In genomic region chr13:49908637-49909036, GRCh38 we compare ENCODE assay signal across 18 cellular contexts. TPM values are rescaled to one million over a fixed set of nuclear protein-coding genes. Genes with fewer than 3 reads are reported as not detected.
DNase-seq lines count a peak whose midpoint lies in the region; ATAC-seq and TF ChIP-seq lines count a peak whose summit lies in the region.
"Had no signal": no experiment of that assay in that cellular context is flagged by ENCODE, and none has a peak within 500 bp of the region (broad histone marks: within the 10 kb centered on the region; RNA-seq: fewer than 3 reads in every experiment).

No MANE protein-coding gene starts in this region.

- no peak overlapping the region for H3K4me3 ChIP-seq in mesendoderm (ENCODE audit: low read length)
- H3K4me3 ChIP-seq: heart right ventricle, MG63 had no signal

- no peak overlapping the region for H4K5ac ChIP-seq in mesendoderm (ENCODE audit: low read length)

- no peak for TF ChIP-seq CTCF in WTC11 (IDR thresholded peaks at IDR 0.05)
- TF ChIP-seq CTCF in activated CD8-positive, alpha-beta T cell treated with anti-CD3 and anti-CD28 coated beads for 36 hours (IDR thresholded peaks at IDR 0.05) = no peak

- H3K18ac ChIP-seq in mesendoderm (ENCODE audit: low read length) = no peak overlapping the region

- H2BK120ac ChIP-seq in mesendoderm (ENCODE audit: low read depth, low read length) = no peak overlapping the region

- in situ Hi-C loops in KBM-7 (cut with MboI; ENCODE audit: low pct_unique_long_range_greater_than_20kb, low sequenced_read_pairs) = no loop called here

- no peak overlapping the region for H3K4me3 Mint-ChIP-seq in WTC11
- no peak overlapping the region for H3K4me3 Mint-ChIP-seq in activated CD8-positive, alpha-beta T cell treated with anti-CD3 and anti-CD28 coated beads, Interleukin-2, amount 10 ng/mL, durations not matched to agents 7 days and 5 days
- no peak overlapping the region for H3K4me3 Mint-ChIP-seq in activated CD8-positive, alpha-beta T cell treated with anti-CD3 and anti-CD28 coated beads for 36 hours
- H3K4me3 Mint-ChIP-seq: activated CD4-positive, alpha-beta T cell treated with anti-CD3 and anti-CD28 coated beads, Interleukin-2, amount 10 ng/mL, durations not matched to agents 24 days and 14 days; activated naive CD4-positive, alpha-beta T cell treated with anti-CD3 and anti-CD28 coated beads for 36 hours had no signal

- peaks cover 19% of the 10 kb centered on the region for H3K9me3 Mint-ChIP-seq in WTC11
- H3K9me3 Mint-ChIP-seq in activated CD8-positive, alpha-beta T cell treated with anti-CD3 and anti-CD28 coated beads, Interleukin-2, amount 10 ng/mL, durations not matched to agents 7 days and 5 days (ENCODE audit: insufficient read depth) = no peaks in the 10 kb centered on the region
- H3K9me3 Mint-ChIP-seq in activated CD8-positive, alpha-beta T cell treated with anti-CD3 and anti-CD28 coated beads for 36 hours = no peaks in the 10 kb centered on the region
- H3K9me3 Mint-ChIP-seq: activated CD4-positive, alpha-beta T cell treated with anti-CD3 and anti-CD28 coated beads, Interleukin-2, amount 10 ng/mL, durations not matched to agents 24 days and 14 days; activated naive CD4-positive, alpha-beta T cell treated with anti-CD3 and anti-CD28 coated beads for 36 hours had no signal

- CTCF ChIA-PET in WTC11 (lab: Charles Lee) = interaction anchor here (0.6 to 1.7 kb wide), 12 partner anchors 10 to 1003 kb away, joined by 3 to 16 read pairs (median 4); partner anchors contain the start of gene SPRYD7
- CTCF ChIA-PET in activated CD8-positive, alpha-beta T cell treated with anti-CD3 and anti-CD28 coated beads, Interleukin-2, amount 10 ng/mL, durations not matched to agents 7 days and 5 days (lab: Charles Lee) = interaction anchor here (0.8 to 1.9 kb wide), 2 partner anchors 9 to 14 kb away, joined by 4 read pairs; no protein-coding TSS in a partner anchor
- CTCF ChIA-PET in activated CD8-positive, alpha-beta T cell treated with anti-CD3 and anti-CD28 coated beads for 36 hours (lab: Charles Lee) = interaction anchor here (0.6 to 1.4 kb wide), 2 partner anchors 12 to 22 kb away, joined by 3 read pairs; no protein-coding TSS in a partner anchor

- H2BK15ac ChIP-seq in mesendoderm (replicated peaks; ENCODE audit: low read depth) = no peak overlapping the region

- intact Hi-C loops in activated CD8-positive, alpha-beta T cell treated with anti-CD3 and anti-CD28 coated beads for 36 hours (cut with micrococcal nuclease) = no loop called here

- H3K36me3 Mint-ChIP-seq in WTC11 = peaks cover 15% of the 10 kb centered on the region
- no peaks in the 10 kb centered on the region for H3K36me3 Mint-ChIP-seq in activated CD8-positive, alpha-beta T cell treated with anti-CD3 and anti-CD28 coated beads, Interleukin-2, amount 10 ng/mL, durations not matched to agents 7 days and 5 days (ENCODE audit: low read depth)
- peaks cover 3% of the 10 kb centered on the region for H3K36me3 Mint-ChIP-seq in activated CD8-positive, alpha-beta T cell treated with anti-CD3 and anti-CD28 coated beads for 36 hours (ENCODE audit: low read depth)

- no peaks in the 10 kb centered on the region for H3K27me3 Mint-ChIP-seq in WTC11 (ENCODE audit: low read depth)
- H3K27me3 Mint-ChIP-seq in activated CD8-positive, alpha-beta T cell treated with anti-CD3 and anti-CD28 coated beads, Interleukin-2, amount 10 ng/mL, durations not matched to agents 7 days and 5 days (ENCODE audit: low read depth) = no peaks in the 10 kb centered on the region
- H3K27me3 Mint-ChIP-seq in activated CD8-positive, alpha-beta T cell treated with anti-CD3 and anti-CD28 coated beads for 36 hours = no peaks in the 10 kb centered on the region
- H3K27me3 Mint-ChIP-seq: activated CD4-positive, alpha-beta T cell treated with anti-CD3 and anti-CD28 coated beads, Interleukin-2, amount 10 ng/mL, durations not matched to agents 24 days and 14 days had no signal

- H3K27ac Mint-ChIP-seq in WTC11 = no peak overlapping the region
- no peak overlapping the region for H3K27ac Mint-ChIP-seq in activated CD8-positive, alpha-beta T cell treated with anti-CD3 and anti-CD28 coated beads, Interleukin-2, amount 10 ng/mL, durations not matched to agents 7 days and 5 days
- no peak overlapping the region for H3K27ac Mint-ChIP-seq in activated CD8-positive, alpha-beta T cell treated with anti-CD3 and anti-CD28 coated beads for 36 hours
- H3K27ac Mint-ChIP-seq: activated CD4-positive, alpha-beta T cell treated with anti-CD3 and anti-CD28 coated beads, Interleukin-2, amount 10 ng/mL, durations not matched to agents 24 days and 14 days; activated naive CD4-positive, alpha-beta T cell treated with anti-CD3 and anti-CD28 coated beads for 36 hours had no signal

- H3K9ac ChIP-seq in mesendoderm (ENCODE audit: low read length) = no peak overlapping the region

- no peak overlapping the region for H4K8ac ChIP-seq in mesendoderm (ENCODE audit: low read depth, low read length)

- no peaks in the 10 kb centered on the region for H3K4me1 Mint-ChIP-seq in WTC11
- H3K4me1 Mint-ChIP-seq in activated CD8-positive, alpha-beta T cell treated with anti-CD3 and anti-CD28 coated beads, Interleukin-2, amount 10 ng/mL, durations not matched to agents 7 days and 5 days (ENCODE audit: low read depth) = no peaks in the 10 kb centered on the region
- H3K4me1 Mint-ChIP-seq in activated CD8-positive, alpha-beta T cell treated with anti-CD3 and anti-CD28 coated beads for 36 hours (ENCODE audit: low read depth) = no peaks in the 10 kb centered on the region
- H3K4me1 Mint-ChIP-seq: activated CD4-positive, alpha-beta T cell treated with anti-CD3 and anti-CD28 coated beads, Interleukin-2, amount 10 ng/mL, durations not matched to agents 24 days and 14 days had no signal

- H3K23ac ChIP-seq in mesendoderm (ENCODE audit: low read length) = no peak overlapping the region

- no peaks in the 10 kb centered on the region for H3K27me3 ChIP-seq in mesendoderm (ENCODE audit: insufficient read depth, low read length, poor library complexity)
- H3K27me3 ChIP-seq: heart right ventricle, MG63 had no signal

- H3K79me2 ChIP-seq in mesendoderm (ENCODE audit: control insufficient read depth, insufficient read depth, low read length) = no peaks in the 10 kb centered on the region

- H3K56ac ChIP-seq in mesendoderm (ENCODE audit: low read length) = no peak overlapping the region

- peak; percentile 67 for ATAC-seq in WTC11
- no peak for ATAC-seq in activated CD8-positive, alpha-beta T cell treated with anti-CD3 and anti-CD28 coated beads, Interleukin-2, amount 10 ng/mL, durations not matched to agents 7 days and 5 days
- ATAC-seq in activated CD8-positive, alpha-beta T cell treated with anti-CD3 and anti-CD28 coated beads for 36 hours = no peak
- ATAC-seq: heart right ventricle, right cardiac atrium had no signal

- H3K4me1 ChIP-seq in mesendoderm (ENCODE audit: control insufficient read depth, low read depth, low read length) = no peaks in the 10 kb centered on the region
- H3K4me1 ChIP-seq: heart right ventricle had no signal

- H3K27ac ChIP-seq in mesendoderm (ENCODE audit: low read depth, low read length) = no peak overlapping the region
- H3K27ac ChIP-seq: heart right ventricle had no signal

- WGBS in mesendoderm (ENCODE audit: extremely low coverage, insufficient coverage, low lambda C conversion rate) = no CpG with 5 or more reads among the region's 5 CpGs

- H3K36me3 ChIP-seq in mesendoderm (ENCODE audit: control insufficient read depth, insufficient read depth, low read length) = no peaks in the 10 kb centered on the region

- DNase-seq in NCI-H748 (lab: John Stamatoyannopoulos, UW; ENCODE audit: unreplicated experiment) (peak; percentile 21), NCI-H748 treated with DMSO at 0.1 percent for 48 hours (lab: John Stamatoyannopoulos, UW) (no peak), KBM-7 (peak; percentile 11), WTC11 (ENCODE audit: low spot score) (peak; percentile 23), mesendoderm (peak; percentile 22), epidermal melanocyte (ENCODE audit: insufficient read length, low spot score) (no peak)
- no peak for DNase-seq in activated CD8-positive, alpha-beta T cell treated with anti-CD3 and anti-CD28 coated beads, Interleukin-2, amount 10 ng/mL, durations not matched to agents 7 days and 5 days
- DNase-seq in activated CD8-positive, alpha-beta T cell treated with anti-CD3 and anti-CD28 coated beads for 36 hours = no peak
- DNase-seq: activated CD4-positive, alpha-beta T cell treated with anti-CD3 and anti-CD28 coated beads, Interleukin-2, amount 10 ng/mL, durations not matched to agents 24 days and 14 days; activated naive CD4-positive, alpha-beta T cell treated with anti-CD3 and anti-CD28 coated beads for 36 hours; activated T-cell treated with anti-CD3 and anti-CD28 coated beads for 4 hours; COR-L47; GF-D8; heart right ventricle; islet precursor cell; MG63; NCI-H2081 treated with DMSO at 0.1 percent for 48 hours; right cardiac atrium had no signal

- H3K79me1 ChIP-seq in mesendoderm (ENCODE audit: low read length) = no peaks in the 10 kb centered on the region

- H3K4me2 ChIP-seq in mesendoderm (ENCODE audit: low read length) = no peak overlapping the region

- POLR2A ChIA-PET in WTC11 (lab: Charles Lee) = no interaction called here
- POLR2A ChIA-PET in activated CD8-positive, alpha-beta T cell treated with anti-CD3 and anti-CD28 coated beads, Interleukin-2, amount 10 ng/mL, durations not matched to agents 7 days and 5 days (lab: Charles Lee) = no interaction called here
- POLR2A ChIA-PET in activated CD8-positive, alpha-beta T cell treated with anti-CD3 and anti-CD28 coated beads for 36 hours (lab: Charles Lee) = no interaction called here

- H2AK5ac ChIP-seq in mesendoderm (ENCODE audit: low read length) = no peak overlapping the region

- H2BK5ac ChIP-seq in mesendoderm (ENCODE audit: low read length) = no peak overlapping the region

- H3K4ac ChIP-seq in mesendoderm (ENCODE audit: low read depth, low read length) = no peak overlapping the region

TF ChIP-seq in WTC11, 78 proteins besides CTCF, POLR2A, EP300 and RAD21 (continues in another document):
- TF ChIP-seq, protein P1, sequence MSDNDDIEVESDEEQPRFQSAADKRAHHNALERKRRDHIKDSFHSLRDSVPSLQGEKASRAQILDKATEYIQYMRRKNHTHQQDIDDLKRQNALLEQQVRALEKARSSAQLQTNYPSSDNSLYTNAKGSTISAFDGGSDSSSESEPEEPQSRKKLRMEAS (CRISPR knock-in tag; IDR thresholded peaks at IDR 0.05) = no peak

RNA-seq across cellular contexts. Expression of gene SPRYD7, which starts 27.5 kb away (rescaled TPM):
- total RNA-seq in WTC11 (2021) = 3.0 to 3.8 TPM (median 3.1 TPM) in 3 replicates
- polyA plus RNA-seq in mesendoderm (2013, experiment 1 of 2) = 4.9 TPM
- polyA plus RNA-seq in mesendoderm (2013, experiment 2 of 2) = 5.1 TPM
- total RNA-seq in activated CD8-positive, alpha-beta T cell treated with anti-CD3 and anti-CD28 coated beads, Interleukin-2, amount 10 ng/mL, durations not matched to agents 7 days and 5 days = 1 to 10 TPM; 3.4 to 4.1 TPM
- 1 to 10 TPM; 6.3 to 6.7 TPM for total RNA-seq in activated CD8-positive, alpha-beta T cell treated with anti-CD3 and anti-CD28 coated beads for 36 hours

Comparison
In these comparisons a context has a peak if more than half of its experiments do, and no peak if none do; other contexts are left out.
1. DNase-seq: peak in NCI-H748 (single experiment), KBM-7 (single experiment), WTC11 (single experiment) and mesendoderm (single experiment); none in NCI-H748 treated with DMSO at 0.1 percent for 48 hours (single experiment), activated CD8-positive, alpha-beta T cell treated with anti-CD3 and anti-CD28 coated beads, Interleukin-2, amount 10 ng/mL, durations not matched to agents 7 days and 5 days (single experiment), activated CD8-positive, alpha-beta T cell treated with anti-CD3 and anti-CD28 coated beads for 36 hours (single experiment) and epidermal melanocyte (single experiment).